12 cellular contexts compared by ENCODE assay signal in genomic region chr3:190877925-190878324, GRCh38. TPM values are rescaled to one million over a fixed set of nuclear protein-coding genes. Genes with fewer than 3 reads are reported as not detected.
A peak's percentile ranks its signal among the peaks of the same experiment; 100 is the strongest.
DNase-seq lines count a peak whose midpoint lies in the region; ATAC-seq and TF ChIP-seq lines count a peak whose summit lies in the region.
"Had no signal": no experiment of that assay in that cellular context is flagged by ENCODE, and none has a peak within 500 bp of the region (broad histone marks: within the 10 kb centered on the region; RNA-seq: fewer than 3 reads in every experiment).

No MANE protein-coding gene starts in this region.

- TF ChIP-seq CTCF in HCT116 (IDR thresholded peaks at IDR 0.05 in 2 of 3, conservative IDR thresholded peaks at IDR 0.05 in 1 of 3; ENCODE audit: borderline replicate concordance in 1 of 3, insufficient read depth in 1 of 3, low read depth in 2 of 3, low read length in 2 of 3), result peak in 2 of 3 experiments; percentile 66 to 68; a peak in 4 of 6 replicates
- TF ChIP-seq CTCF in neural crest cell (conservative IDR thresholded peaks at IDR 0.05), result peak; percentile 47

- H3K79me2 ChIP-seq in HCT116 (ENCODE audit: insufficient read depth, low read length), result no peaks in the 10 kb centered on the region
- H3K79me2 ChIP-seq: hepatocyte had no signal

- ATAC-seq in HCT116 (peak; percentile 47; the same call in 1 of the 2 replicates), GM21360 (IDR thresholded peaks at IDR 0.05; ENCODE audit: unreplicated experiment) (no peak)
- no peak for ATAC-seq in activated naive CD8-positive, alpha-beta T cell treated with anti-CD3 and anti-CD28 coated beads, Interleukin-2, amount 50 U/mL, for 24 hours
- ATAC-seq: activated CD8-positive, alpha-beta memory T cell treated with anti-CD3 and anti-CD28 coated beads, Interleukin-2, amount 10 ng/mL, durations not matched to agents 7 days and 5 days had no signal

- no peaks in the 10 kb centered on the region for H3K4me1 Mint-ChIP-seq in activated naive CD8-positive, alpha-beta T cell treated with anti-CD3 and anti-CD28 coated beads, Interleukin-2, amount 50 U/mL, for 24 hours
- H3K4me1 Mint-ChIP-seq in neural crest cell, result no peaks in the 10 kb centered on the region
- H3K4me1 Mint-ChIP-seq: activated CD8-positive, alpha-beta memory T cell treated with anti-CD3 and anti-CD28 coated beads, Interleukin-2, amount 10 ng/mL, durations not matched to agents 7 days and 5 days; naive B cell had no signal

- H3K27me3 ChIP-seq in HCT116 (ENCODE audit: insufficient read depth, low read length), result no peaks in the 10 kb centered on the region
- H3K27me3 ChIP-seq: hepatocyte had no signal

- no peak overlapping the region for H3K4me2 ChIP-seq in HCT116 (ENCODE audit: low read length)
- H3K4me2 ChIP-seq: hepatocyte had no signal

- H3K27ac ChIP-seq in HCT116 (ENCODE audit: low read depth, low read length), result no peak overlapping the region
- H3K27ac ChIP-seq: hepatocyte had no signal

- no peaks in the 10 kb centered on the region for H3K9me3 ChIP-seq in HCT116 (ENCODE audit: control insufficient read depth in 1 of 2, insufficient read depth in 1 of 2, low read depth in 1 of 2, low read length in 2 of 2)

- BruUV-seq in HCT116 (replicated peaks; lab: Mats Ljungman, UMichigan), result no TSS peak

- H3K9ac ChIP-seq in HCT116 (ENCODE audit: low read length), result no peak overlapping the region

- no peaks in the 10 kb centered on the region for H3K36me3 ChIP-seq in HCT116 (ENCODE audit: control insufficient read depth in 1 of 2, insufficient read depth in 2 of 2, low read length in 2 of 2)

- no peaks in the 10 kb centered on the region for H3K9me2 ChIP-seq in HCT116 (ENCODE audit: insufficient read depth)

- no peak overlapping the region for H3K4me3 ChIP-seq in HCT116 (replicated peaks in 1 of 2; ENCODE audit: low read depth in 1 of 2, low read length in 2 of 2)
- H3K4me3 ChIP-seq: hepatocyte had no signal

- POLR2A ChIA-PET in HCT116 (lab: Charles Lee), result no interaction called here

- H3K4me3 Mint-ChIP-seq in activated naive CD8-positive, alpha-beta T cell treated with anti-CD3 and anti-CD28 coated beads, Interleukin-2, amount 50 U/mL, for 24 hours, result no peak overlapping the region
- no peak overlapping the region for H3K4me3 Mint-ChIP-seq in neural crest cell
- H3K4me3 Mint-ChIP-seq: activated CD8-positive, alpha-beta memory T cell treated with anti-CD3 and anti-CD28 coated beads, Interleukin-2, amount 10 ng/mL, durations not matched to agents 7 days and 5 days; naive B cell had no signal

- peaks cover 4% of the 10 kb centered on the region for H3K27me3 Mint-ChIP-seq in activated naive CD8-positive, alpha-beta T cell treated with anti-CD3 and anti-CD28 coated beads, Interleukin-2, amount 50 U/mL, for 24 hours
- no peaks in the 10 kb centered on the region for H3K27me3 Mint-ChIP-seq in neural crest cell (ENCODE audit: low read depth)
- H3K27me3 Mint-ChIP-seq: activated CD8-positive, alpha-beta memory T cell treated with anti-CD3 and anti-CD28 coated beads, Interleukin-2, amount 10 ng/mL, durations not matched to agents 7 days and 5 days; naive B cell had no signal

- no peaks in the 10 kb centered on the region for H4K20me1 ChIP-seq in HCT116 (ENCODE audit: insufficient read depth)

- H2AFZ ChIP-seq in HCT116 (ENCODE audit: low read depth, low read length, poor library complexity, severe bottlenecking), result no peak overlapping the region
- H2AFZ ChIP-seq: hepatocyte had no signal

- TF ChIP-seq POLR2A in HCT116 (IDR thresholded peaks at IDR 0.05; ENCODE audit: borderline replicate concordance, extremely low read depth, insufficient read depth, insufficient read length), result no peak

- CTCF ChIA-PET in HCT116 (lab: Charles Lee), result no interaction called here

- no peaks in the 10 kb centered on the region for H3K36me3 Mint-ChIP-seq in activated naive CD8-positive, alpha-beta T cell treated with anti-CD3 and anti-CD28 coated beads, Interleukin-2, amount 50 U/mL, for 24 hours (ENCODE audit: low read depth)
- H3K36me3 Mint-ChIP-seq in neural crest cell (ENCODE audit: low read depth), result no peaks in the 10 kb centered on the region
- H3K36me3 Mint-ChIP-seq: activated CD8-positive, alpha-beta memory T cell treated with anti-CD3 and anti-CD28 coated beads, Interleukin-2, amount 10 ng/mL, durations not matched to agents 7 days and 5 days; naive B cell had no signal

- H3K4me1 ChIP-seq in HCT116 (ENCODE audit: control insufficient read depth in 1 of 2, insufficient read depth in 2 of 2, low read length in 2 of 2), result no peaks in the 10 kb centered on the region

- H3K27ac Mint-ChIP-seq in activated naive CD8-positive, alpha-beta T cell treated with anti-CD3 and anti-CD28 coated beads, Interleukin-2, amount 50 U/mL, for 24 hours, result no peak overlapping the region
- no peak overlapping the region for H3K27ac Mint-ChIP-seq in neural crest cell (ENCODE audit: unreplicated experiment)
- H3K27ac Mint-ChIP-seq: activated CD8-positive, alpha-beta memory T cell treated with anti-CD3 and anti-CD28 coated beads, Interleukin-2, amount 10 ng/mL, durations not matched to agents 7 days and 5 days; naive B cell had no signal

- RAD21 ChIA-PET in HCT116 (lab: Charles Lee; ENCODE audit: low non-redundant PET in 1 of 2, low total read pairs in 2 of 2, uncharacterized antibody in 2 of 2, unreplicated experiment in 2 of 2), result no interaction called here

- no peak for TF ChIP-seq RAD21 in HCT116 (IDR thresholded peaks at IDR 0.05; ENCODE audit: low read depth)

- intact Hi-C loops in HCT116 (cut with micrococcal nuclease), result no loop called here

- H3K9me3 Mint-ChIP-seq in activated naive CD8-positive, alpha-beta T cell treated with anti-CD3 and anti-CD28 coated beads, Interleukin-2, amount 50 U/mL, for 24 hours, result no peaks in the 10 kb centered on the region
- no peaks in the 10 kb centered on the region for H3K9me3 Mint-ChIP-seq in neural crest cell
- H3K9me3 Mint-ChIP-seq: naive B cell had no signal

- DNase-seq in activated CD4-positive, alpha-beta T cell treated with anti-CD3 and anti-CD28 coated beads, Interleukin-2, amount 50 U/mL, for 48 hours, result peak; percentile 15 to 26
- no peak for DNase-seq in activated CD4-positive, alpha-beta T cell treated with anti-CD3 and anti-CD28 coated beads for 1 hour
- DNase-seq in HCT116 (ENCODE audit: low read depth, low spot score) (no peak), neural crest cell (ENCODE audit: low read depth, low spot score) (no peak), mucosa of gallbladder (ENCODE audit: low spot score) (no peak)
- peak; percentile 22 for DNase-seq in activated naive CD8-positive, alpha-beta T cell treated with anti-CD3 and anti-CD28 coated beads, Interleukin-2, amount 50 U/mL, for 24 hours
- DNase-seq in effector CD8-positive, alpha-beta T cell (lab: John Stamatoyannopoulos, UW), result no peak
- DNase-seq: activated CD8-positive, alpha-beta memory T cell treated with anti-CD3 and anti-CD28 coated beads, Interleukin-2, amount 10 ng/mL, durations not matched to agents 7 days and 5 days; naive B cell; NCI-H146 had no signal

TF ChIP-seq in HCT116, 20 proteins besides CTCF, POLR2A, EP300 and RAD21:
- TF ChIP-seq SP1 (IDR thresholded peaks at IDR 0.05; ENCODE audit: low read depth) (no peak), TCF7L2 (IDR thresholded peaks at IDR 0.05; ENCODE audit: borderline replicate concordance, extremely low read depth, insufficient read depth, insufficient read length) (peak; percentile 13), EZH2phosphoT487 (IDR thresholded peaks at IDR 0.05; ENCODE audit: borderline replicate concordance) (no peak)
TF ChIP-seq in HCT116: peak in this region for 1.

RNA-seq across cellular contexts. Expression of gene GMNC, which starts 15.4 kb away (rescaled TPM):
- total RNA-seq in HCT116 (2021; ENCODE audit: unreplicated experiment) (0.27 TPM), neural crest cell (not detected in 2 replicates), mucosa of gallbladder (0.26 TPM)
- 0.04 TPM in 2 replicates for polyA plus RNA-seq in HCT116 (2012)
- total RNA-seq: activated CD8-positive, alpha-beta memory T cell treated with anti-CD3 and anti-CD28 coated beads, Interleukin-2, amount 10 ng/mL, durations not matched to agents 7 days and 5 days had no signal

Comparison
In these comparisons a context has a peak if more than half of its experiments do, and no peak if none do; other contexts are left out.
1. DNase-seq: peak in activated CD4-positive, alpha-beta T cell treated with anti-CD3 and anti-CD28 coated beads, Interleukin-2, amount 50 U/mL, for 48 hours (2 of 2) and activated naive CD8-positive, alpha-beta T cell treated with anti-CD3 and anti-CD28 coated beads, Interleukin-2, amount 50 U/mL, for 24 hours (single experiment); none in activated CD4-positive, alpha-beta T cell treated with anti-CD3 and anti-CD28 coated beads for 1 hour (single experiment), HCT116 (single experiment), neural crest cell (single experiment), effector CD8-positive, alpha-beta T cell (single experiment) and mucosa of gallbladder (single experiment).